20 cellular contexts compared by ENCODE assay signal in genomic region chr16:49630783-49631182, GRCh38.
DNase-seq lines count a peak whose midpoint lies in the region; ATAC-seq and TF ChIP-seq lines count a peak whose summit lies in the region.
"Had no signal": no experiment of that assay in that cellular context is flagged by ENCODE, and none has a peak within 500 bp of the region (broad histone marks: within the 10 kb centered on the region; RNA-seq: fewer than 3 reads in every experiment).

No MANE protein-coding gene starts in this region.

- no peak overlapping the region for H3K27ac ChIP-seq in endodermal cell (ENCODE audit: low read depth, low read length)

- 98% methylated on average over 4 of the region's 4 CpGs; no CpG with 5 or more reads in 1 of the 2 experiments for WGBS in endodermal cell (ENCODE audit: insufficient coverage in 1 of 2, insufficient read length in 1 of 2), 2 experiments

- peak; percentile 57 for DNase-seq in cardiac septum (ENCODE audit: low spot score)
- no peak for DNase-seq in Right ventricle myocardium superior
- peak; percentile 27 for DNase-seq in endodermal cell
- DNase-seq in neural crest cell (ENCODE audit: low read depth, low spot score): no peak
- DNase-seq in T-helper 1 cell: no peak
- no peak for DNase-seq in activated CD4-positive, alpha-beta T cell treated with anti-CD3 and anti-CD28 coated beads, Interleukin-2, amount 10 ng/mL, durations not matched to agents 7 days and 5 days
- no peak for DNase-seq in kidney glomerular epithelial cell (lab: John Stamatoyannopoulos, UW)
- DNase-seq in stimulated activated naive B cell treated with anti-CD40 and anti-IgM and Interleukin-4, amounts not matched to agents 10 μg/mL and 1 μg/mL and 100 μg/mL, for 72 hours: no peak
- DNase-seq: CD4-positive, alpha-beta T cell; DMS153; GF-D8; GM23248; NCI-H1417; NCI-H187; NCI-H2107; NCI-H510A; NCI-H748 treated with DMSO at 0.1 percent for 48 hours; NK-92 treated with Interleukin-12 subunit alpha and Interleukin-12 subunit beta, amount 100 ng/mL, for 24 hours had no signal

- H3K36me3 Mint-ChIP-seq in endodermal cell (ENCODE audit: low read depth): peaks cover 5% of the 10 kb centered on the region
- peaks cover 10% of the 10 kb centered on the region for H3K36me3 Mint-ChIP-seq in neural crest cell (ENCODE audit: low read depth)
- no peaks in the 10 kb centered on the region for H3K36me3 Mint-ChIP-seq in activated CD4-positive, alpha-beta T cell treated with anti-CD3 and anti-CD28 coated beads, Interleukin-2, amount 10 ng/mL, durations not matched to agents 7 days and 5 days (ENCODE audit: low read depth)
- no peaks in the 10 kb centered on the region for H3K36me3 Mint-ChIP-seq in stimulated activated naive B cell treated with anti-CD40 and anti-IgM and Interleukin-4, amounts not matched to agents 10 μg/mL and 1 μg/mL and 100 μg/mL, for 72 hours

- H3K36me3 ChIP-seq in endodermal cell (ENCODE audit: control insufficient read depth, insufficient read depth, low read length): peaks cover 7% of the 10 kb centered on the region

- H3K27me3 Mint-ChIP-seq in endodermal cell (ENCODE audit: insufficient read depth) (no peaks in the 10 kb centered on the region), neural crest cell (ENCODE audit: low read depth) (no peaks in the 10 kb centered on the region)
- no peaks in the 10 kb centered on the region for H3K27me3 Mint-ChIP-seq in activated CD4-positive, alpha-beta T cell treated with anti-CD3 and anti-CD28 coated beads, Interleukin-2, amount 10 ng/mL, durations not matched to agents 7 days and 5 days
- H3K27me3 Mint-ChIP-seq in stimulated activated naive B cell treated with anti-CD40 and anti-IgM and Interleukin-4, amounts not matched to agents 10 μg/mL and 1 μg/mL and 100 μg/mL, for 72 hours: no peaks in the 10 kb centered on the region
- H3K27me3 Mint-ChIP-seq: CD4-positive, alpha-beta T cell had no signal

- no peaks in the 10 kb centered on the region for H3K9me3 Mint-ChIP-seq in endodermal cell
- H3K9me3 Mint-ChIP-seq in neural crest cell: no peaks in the 10 kb centered on the region
- H3K9me3 Mint-ChIP-seq in activated CD4-positive, alpha-beta T cell treated with anti-CD3 and anti-CD28 coated beads, Interleukin-2, amount 10 ng/mL, durations not matched to agents 7 days and 5 days: no peaks in the 10 kb centered on the region
- H3K9me3 Mint-ChIP-seq in stimulated activated naive B cell treated with anti-CD40 and anti-IgM and Interleukin-4, amounts not matched to agents 10 μg/mL and 1 μg/mL and 100 μg/mL, for 72 hours: no peaks in the 10 kb centered on the region
- H3K9me3 Mint-ChIP-seq: CD4-positive, alpha-beta T cell had no signal

- no peaks in the 10 kb centered on the region for H3K27me3 ChIP-seq in endodermal cell (ENCODE audit: control insufficient read depth, insufficient read depth, low read length, poor library complexity, severe bottlenecking)

- ATAC-seq in Right ventricle myocardium superior (ENCODE audit: poor library complexity): no peak
- no peak for ATAC-seq in stimulated activated naive B cell treated with anti-CD40 and anti-IgM and Interleukin-4, amounts not matched to agents 10 μg/mL and 1 μg/mL and 100 μg/mL, for 72 hours (replicated peaks)
- ATAC-seq: K562 had no signal

- POLR2A ChIA-PET in activated CD4-positive, alpha-beta T cell treated with anti-CD3 and anti-CD28 coated beads, Interleukin-2, amount 10 ng/mL, durations not matched to agents 7 days and 5 days (lab: Charles Lee): no interaction called here

- H3K4me1 ChIP-seq in endodermal cell (ENCODE audit: control insufficient read depth, insufficient read depth, low read length): no peaks in the 10 kb centered on the region
- H3K4me1 ChIP-seq: Caco-2 had no signal

- no peak overlapping the region for H3K9ac ChIP-seq in endodermal cell (ENCODE audit: extremely low read depth, low read length, poor library complexity, severe bottlenecking)
- H3K9ac ChIP-seq: GM23248 had no signal

- intact Hi-C loops in cardiac septum (cut with DNase I): no loop called here
- intact Hi-C loops in Right ventricle myocardium superior (cut with DNase I): no loop called here

- TF ChIP-seq CTCF in endodermal cell (conservative IDR thresholded peaks at IDR 0.05) (no peak), neural crest cell (conservative IDR thresholded peaks at IDR 0.05) (no peak)

- CTCF ChIA-PET in activated CD4-positive, alpha-beta T cell treated with anti-CD3 and anti-CD28 coated beads, Interleukin-2, amount 10 ng/mL, durations not matched to agents 7 days and 5 days (lab: Charles Lee): no interaction called here

- H3K4me1 Mint-ChIP-seq in endodermal cell (no peaks in the 10 kb centered on the region), neural crest cell (peaks cover 14% of the 10 kb centered on the region)
- no peaks in the 10 kb centered on the region for H3K4me1 Mint-ChIP-seq in activated CD4-positive, alpha-beta T cell treated with anti-CD3 and anti-CD28 coated beads, Interleukin-2, amount 10 ng/mL, durations not matched to agents 7 days and 5 days
- peaks cover 2 to 16% of the 10 kb centered on the region in 2 donors for H3K4me1 Mint-ChIP-seq in stimulated activated naive B cell treated with anti-CD40 and anti-IgM and Interleukin-4, amounts not matched to agents 10 μg/mL and 1 μg/mL and 100 μg/mL, for 72 hours

- H3K4me3 ChIP-seq in endodermal cell (ENCODE audit: low read length): no peak overlapping the region
- H3K4me3 ChIP-seq: GM23248, K562 had no signal

- H3K27ac Mint-ChIP-seq in endodermal cell (no peak overlapping the region), neural crest cell (ENCODE audit: unreplicated experiment) (peak overlapping the region; percentile 43)
- no peak overlapping the region for H3K27ac Mint-ChIP-seq in activated CD4-positive, alpha-beta T cell treated with anti-CD3 and anti-CD28 coated beads, Interleukin-2, amount 10 ng/mL, durations not matched to agents 7 days and 5 days
- no peak overlapping the region for H3K27ac Mint-ChIP-seq in stimulated activated naive B cell treated with anti-CD40 and anti-IgM and Interleukin-4, amounts not matched to agents 10 μg/mL and 1 μg/mL and 100 μg/mL, for 72 hours
- H3K27ac Mint-ChIP-seq: CD4-positive, alpha-beta T cell had no signal

- peaks cover 14% of the 10 kb centered on the region for H3K9me3 ChIP-seq in endodermal cell (ENCODE audit: control insufficient read depth, low read length)
- H3K9me3 ChIP-seq: Caco-2 had no signal

- H3K4me3 Mint-ChIP-seq in endodermal cell (no peak overlapping the region), neural crest cell (no peak overlapping the region)
- no peak overlapping the region for H3K4me3 Mint-ChIP-seq in activated CD4-positive, alpha-beta T cell treated with anti-CD3 and anti-CD28 coated beads, Interleukin-2, amount 10 ng/mL, durations not matched to agents 7 days and 5 days
- no peak overlapping the region for H3K4me3 Mint-ChIP-seq in stimulated activated naive B cell treated with anti-CD40 and anti-IgM and Interleukin-4, amounts not matched to agents 10 μg/mL and 1 μg/mL and 100 μg/mL, for 72 hours
- H3K4me3 Mint-ChIP-seq: CD4-positive, alpha-beta T cell had no signal

Comparison
In these comparisons a context has a peak if more than half of its experiments do, and no peak if none do; other contexts are left out.
1. DNase-seq: peak in cardiac septum (single experiment) and endodermal cell (single experiment); none in Right ventricle myocardium superior (single experiment), neural crest cell (single experiment), T-helper 1 cell (0 of 5), activated CD4-positive, alpha-beta T cell treated with anti-CD3 and anti-CD28 coated beads, Interleukin-2, amount 10 ng/mL, durations not matched to agents 7 days and 5 days (single experiment), kidney glomerular epithelial cell (single experiment) and stimulated activated naive B cell treated with anti-CD40 and anti-IgM and Interleukin-4, amounts not matched to agents 10 μg/mL and 1 μg/mL and 100 μg/mL, for 72 hours (single experiment).